Comparison of ENCODE assay signal across 1 cellular context in the genomic region with DNA sequence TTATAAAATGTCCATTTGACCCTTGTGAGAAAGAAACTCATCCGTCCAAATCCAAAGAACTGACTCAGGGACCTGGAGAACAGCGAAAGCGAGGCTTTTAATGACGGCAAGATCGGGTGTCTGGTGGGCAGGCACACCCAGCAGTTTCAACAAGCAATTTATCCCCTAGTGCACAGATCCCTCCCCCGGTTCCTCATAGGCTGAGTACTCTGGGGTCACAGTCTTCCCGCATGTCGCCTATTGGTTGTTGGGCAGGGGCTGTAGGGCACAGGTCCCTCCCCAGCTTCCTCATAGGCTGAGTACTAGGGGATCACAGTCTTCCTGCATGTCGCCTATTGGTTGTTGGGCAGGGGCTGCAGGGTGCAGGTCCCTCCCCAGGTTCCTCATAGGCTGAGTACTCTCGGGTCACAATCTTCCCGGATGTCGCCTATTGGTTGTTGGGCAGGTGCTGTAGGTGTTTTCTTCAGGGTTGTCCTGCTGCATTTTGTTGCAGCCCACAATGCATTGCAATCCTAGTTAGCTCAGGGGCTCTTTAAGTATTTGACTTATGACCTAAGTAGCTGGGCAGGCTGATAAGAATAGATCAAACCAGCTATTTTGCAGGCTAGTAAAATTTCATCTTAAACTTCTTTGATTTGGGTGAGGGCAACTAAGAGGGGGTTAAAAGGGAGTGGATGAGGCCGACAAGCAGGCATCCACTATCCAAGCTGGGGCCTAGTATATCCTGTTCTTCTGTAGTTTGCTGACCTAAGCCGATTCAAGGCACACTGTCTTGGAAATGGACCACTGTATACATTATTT.
TF ChIP-seq lines count a peak whose summit lies in the region.

No MANE protein-coding gene starts in this region.

TF ChIP-seq in GM12878, 131 proteins besides CTCF, POLR2A, EP300 and RAD21:
- TF ChIP-seq NR2C1 (IDR thresholded peaks at IDR 0.05) (peak; percentile 40), MEF2B (IDR thresholded peaks at IDR 0.05; ENCODE audit: partially characterized antibody, poor library complexity, severe bottlenecking) (peak; percentile 59), SP1 (IDR thresholded peaks at IDR 0.05; ENCODE audit: low read depth, low read length) (peak; percentile 41), ZNF207 (IDR thresholded peaks at IDR 0.05; ENCODE audit: borderline replicate concordance) (no peak), ZNF274 (IDR thresholded peaks at IDR 0.05; ENCODE audit: insufficient read depth, insufficient read length) (no peak)
